In the genomic region with DNA sequence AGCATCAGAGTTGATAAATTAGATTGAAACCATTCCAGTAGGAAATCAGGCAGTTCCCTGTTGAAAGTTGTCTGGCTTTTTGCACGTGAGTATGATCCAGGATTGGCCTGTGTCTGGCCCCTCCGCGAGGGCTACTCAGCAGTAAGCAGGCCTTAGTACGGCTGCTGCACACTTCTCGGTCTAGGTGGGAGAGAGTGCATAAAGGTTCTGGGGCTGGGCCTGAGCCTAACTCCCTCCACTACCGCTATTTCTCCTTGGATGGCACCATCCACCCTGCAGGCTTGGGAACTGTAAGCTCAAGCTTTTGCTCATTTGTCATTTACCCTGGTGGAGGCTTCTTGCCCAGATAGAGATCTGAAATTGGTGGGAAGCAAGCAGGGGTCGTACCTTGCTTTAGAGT, we compare ENCODE assay signal across 27 cellular contexts. TPM values are rescaled to one million over a fixed set of nuclear protein-coding genes. Genes with fewer than 3 reads are reported as not detected.
"Had no signal": no experiment of that assay in that cellular context is flagged by ENCODE, and none has a peak within 500 bp of the region (broad histone marks: within the 10 kb centered on the region; RNA-seq: fewer than 3 reads in every experiment).

No MANE protein-coding gene starts in this region.

- H2AFZ ChIP-seq: neural progenitor cell had no signal

- H3K27me3 ChIP-seq: neural progenitor cell, neutrophil, pancreas, suprapubic skin, tibial artery, uterus had no signal

- H3K36me3 ChIP-seq: neural progenitor cell, neutrophil, prostate gland, uterus had no signal

- H3K4me1 Mint-ChIP-seq: mesothelial cell of epicardium; natural killer cell; nephron progenitor cell; neural progenitor cell; stimulated activated effector memory CD8-positive, alpha-beta T cell treated with anti-CD3 and anti-CD28 coated beads, Interleukin-12 subunit alpha, Interleukin-12 subunit beta, amount 100 ng/mL, for 72 hours had no signal

- H3K4me2 ChIP-seq: neural progenitor cell had no signal

- H3K27ac ChIP-seq: left ventricle myocardium inferior, neural progenitor cell, neutrophil, pancreas, prostate gland, skin epidermis, suprapubic skin, thoracic aorta, tibial artery, uterus had no signal

- H3K27ac Mint-ChIP-seq: mesothelial cell of epicardium; naive B cell; natural killer cell; nephron progenitor cell; neural progenitor cell; stimulated activated effector memory CD8-positive, alpha-beta T cell treated with anti-CD3 and anti-CD28 coated beads, Interleukin-12 subunit alpha, Interleukin-12 subunit beta, amount 100 ng/mL, for 72 hours; stimulated activated naive CD8-positive, alpha-beta T cell treated with anti-CD3 and anti-CD28 coated beads, Interleukin-15, Interleukin-2, amounts not matched to agents 100 ng/mL and 50 ng/mL, for 24 hours had no signal

- H3K4me1 ChIP-seq: neural progenitor cell, pancreas, prostate gland, suprapubic skin, tibial artery, uterus had no signal

- H3K36me3 Mint-ChIP-seq: naive B cell; natural killer cell; stimulated activated effector memory CD8-positive, alpha-beta T cell treated with anti-CD3 and anti-CD28 coated beads, Interleukin-12 subunit alpha, Interleukin-12 subunit beta, amount 100 ng/mL, for 72 hours had no signal

- H3K4me3 ChIP-seq: left ventricle myocardium inferior, lung, neural progenitor cell, pancreas, prostate gland, skin epidermis, suprapubic skin, thoracic aorta, tibial artery, uterus had no signal

- DNase-seq: hippocampal formation; kidney; left colon; left ventricle myocardium inferior; mesendoderm; naive B cell; natural killer cell; nephron progenitor cell; occipital lobe; retina; right cardiac atrium; stimulated activated CD4-positive, alpha-beta T cell treated with anti-CD3 and anti-CD28 coated beads, Interleukin-4, amount 100 ng/mL, for 24 hours; stimulated activated naive CD4-positive, alpha-beta T cell; tibial artery; uterus had no signal

- H3K9me3 ChIP-seq: left ventricle myocardium inferior, neutrophil, pancreas, prostate gland, suprapubic skin, thoracic aorta, tibial artery, uterus had no signal

- H3K4me3 Mint-ChIP-seq: mesothelial cell of epicardium; naive B cell; natural killer cell; nephron progenitor cell; neural progenitor cell; stimulated activated effector memory CD8-positive, alpha-beta T cell treated with anti-CD3 and anti-CD28 coated beads, Interleukin-12 subunit alpha, Interleukin-12 subunit beta, amount 100 ng/mL, for 72 hours; stimulated activated naive CD8-positive, alpha-beta T cell treated with anti-CD3 and anti-CD28 coated beads, Interleukin-15, Interleukin-2, amounts not matched to agents 100 ng/mL and 50 ng/mL, for 24 hours had no signal

- ATAC-seq: left colon; natural killer cell; pancreas; right cardiac atrium; sciatic nerve; stimulated activated effector memory CD8-positive, alpha-beta T cell treated with anti-CD3 and anti-CD28 coated beads, Interleukin-12 subunit alpha, Interleukin-12 subunit beta, amount 100 ng/mL, for 72 hours had no signal

- H3K9me3 Mint-ChIP-seq: mesothelial cell of epicardium; naive B cell; natural killer cell; nephron progenitor cell; neural progenitor cell; stimulated activated effector memory CD8-positive, alpha-beta T cell treated with anti-CD3 and anti-CD28 coated beads, Interleukin-12 subunit alpha, Interleukin-12 subunit beta, amount 100 ng/mL, for 72 hours; stimulated activated naive CD8-positive, alpha-beta T cell treated with anti-CD3 and anti-CD28 coated beads, Interleukin-15, Interleukin-2, amounts not matched to agents 100 ng/mL and 50 ng/mL, for 24 hours had no signal

- H3K27me3 Mint-ChIP-seq: naive B cell; stimulated activated naive CD8-positive, alpha-beta T cell treated with anti-CD3 and anti-CD28 coated beads, Interleukin-15, Interleukin-2, amounts not matched to agents 100 ng/mL and 50 ng/mL, for 24 hours had no signal

RNA-seq across cellular contexts. Expression of a gene that starts 22.0 kb away (rescaled TPM):
- total RNA-seq: natural killer cell had no signal
